Comparison of ENCODE assay signal across 8 cellular contexts in genomic region chr6:51015394-51015793, GRCh38.
"Had no signal": no experiment of that assay in that cellular context is flagged by ENCODE, and none has a peak within 500 bp of the region (broad histone marks: within the 10 kb centered on the region; RNA-seq: fewer than 3 reads in every experiment).

No MANE protein-coding gene starts in this region.

- DNase-seq: GM23248, GOT3, H7, HFFc6 had no signal

- H2AFZ ChIP-seq: GM23248 had no signal

- H3K27ac ChIP-seq: GM23248, HL-60 had no signal

- H3K9ac ChIP-seq: GM23248 had no signal

- ATAC-seq: HCT116, HepG2 had no signal

- H3K4me3 ChIP-seq: GM23248, HAP-1 had no signal

- H3K4me1 ChIP-seq: HAP-1 had no signal

- H3K9me3 ChIP-seq: HAP-1 had no signal

- H3K36me3 ChIP-seq: HAP-1 had no signal
